Comparison of ENCODE assay signal across 8 cellular contexts in the genomic region with DNA sequence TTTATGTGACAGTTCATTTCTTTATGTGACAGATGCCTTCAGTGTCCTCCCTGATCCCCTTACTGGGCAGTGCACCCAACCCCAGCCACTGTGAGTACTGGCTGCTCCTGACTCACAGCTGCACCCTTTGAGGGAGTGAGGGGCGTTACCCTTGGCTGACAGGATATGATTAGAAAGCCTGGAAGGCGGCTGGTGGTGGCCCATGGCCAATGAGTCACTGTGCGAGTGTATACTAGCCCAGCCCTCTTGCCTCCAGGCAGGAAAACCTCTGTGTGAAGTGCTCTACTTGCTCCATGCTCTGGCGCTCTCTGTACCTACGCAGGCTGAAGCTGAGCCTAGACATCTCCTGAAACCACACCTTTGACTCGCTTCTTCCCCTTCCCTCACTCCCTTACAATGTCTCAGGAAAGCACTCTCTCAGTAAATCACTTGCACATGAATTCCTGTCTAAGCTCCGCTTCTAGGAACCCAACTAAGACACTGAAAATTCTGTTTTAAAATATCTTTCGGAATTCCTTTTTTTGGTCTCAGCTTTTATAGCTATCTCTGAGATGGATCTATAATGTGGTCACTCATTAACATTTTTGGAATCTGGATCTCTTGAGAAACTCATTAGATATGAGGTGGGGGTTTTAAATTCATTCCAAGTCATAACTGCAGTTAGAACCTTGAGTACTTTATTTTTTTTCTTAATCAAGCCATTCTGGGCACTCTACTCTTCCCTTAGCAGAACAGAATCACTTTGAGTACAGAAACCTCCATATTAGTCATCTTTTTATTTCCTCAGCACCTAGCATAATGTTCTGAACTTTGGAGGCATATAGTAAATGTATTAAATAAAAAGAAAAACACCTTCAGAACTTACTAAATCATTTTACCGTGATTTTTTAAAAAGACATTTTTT. TPM values are rescaled to one million over a fixed set of nuclear protein-coding genes. Genes with fewer than 3 reads are reported as not detected.
DNase-seq lines count a peak whose midpoint lies in the region; ATAC-seq and TF ChIP-seq lines count a peak whose summit lies in the region.

No MANE protein-coding gene starts in this region.

- intact Hi-C loops in esophagus squamous epithelium (cut with DNase I) = no loop called here

- peak overlapping the region; percentile 87 for H3K27ac ChIP-seq in GM23248
- no peak overlapping the region for H3K27ac ChIP-seq in esophagus squamous epithelium

- H4K20me1 ChIP-seq in GM23248 (ENCODE audit: insufficient read depth) = no peaks in the 10 kb centered on the region

- peak overlapping the region; percentile 71 for H3K9ac ChIP-seq in GM23248

- H3K9me3 Mint-ChIP-seq in naive thymus-derived CD8-positive, alpha-beta T cell = peaks cover 0 to 8% (median 0%) of the 10 kb centered on the region in 9 donors

- H3K36me3 ChIP-seq in GM23248 (ENCODE audit: low read depth) (no peaks in the 10 kb centered on the region), esophagus squamous epithelium (no peaks in the 10 kb centered on the region)

- DNase-seq in AG10803 (ENCODE audit: low read depth) (peak; percentile 93), GM23248 (peak; percentile 99), SHP77 treated with DMSO at 0.1 percent for 48 hours (lab: John Stamatoyannopoulos, UW) (peak; percentile 8), esophagus squamous epithelium (lab: John Stamatoyannopoulos, UW) (peak; percentile 15), omental fat pad (ENCODE audit: low spot score) (peak; percentile 77), NCI-H2171 (lab: John Stamatoyannopoulos, UW) (no peak)
- no peak for DNase-seq in naive thymus-derived CD8-positive, alpha-beta T cell

- no peaks in the 10 kb centered on the region for H3K36me3 Mint-ChIP-seq in naive thymus-derived CD8-positive, alpha-beta T cell

- no peak overlapping the region for H3K27ac Mint-ChIP-seq in naive thymus-derived CD8-positive, alpha-beta T cell

- H3K4me3 Mint-ChIP-seq in naive thymus-derived CD8-positive, alpha-beta T cell = no peak overlapping the region

- peaks cover 29% of the 10 kb centered on the region for H3F3A ChIP-seq in GM23248 (ENCODE audit: insufficient read depth)

- TF ChIP-seq CTCF in AG10803 (conservative IDR thresholded peaks at IDR 0.05; ENCODE audit: low read length) = no peak
- no peak for TF ChIP-seq CTCF in esophagus squamous epithelium (IDR thresholded peaks at IDR 0.05)
- no peak for TF ChIP-seq CTCF in omental fat pad (IDR thresholded peaks at IDR 0.05)

- H3K27me3 Mint-ChIP-seq in naive thymus-derived CD8-positive, alpha-beta T cell = peaks cover 14 to 51% (median 17%) of the 10 kb centered on the region in 5 donors

- in situ Hi-C loops in GM23248 (cut with MboI) = no loop called here

- H3K9me3 ChIP-seq in GM23248 (ENCODE audit: low read depth) = no peaks in the 10 kb centered on the region
- H3K9me3 ChIP-seq in esophagus squamous epithelium = no peaks in the 10 kb centered on the region

- no peaks in the 10 kb centered on the region for H3K27me3 ChIP-seq in GM23248 (replicated peaks; ENCODE audit: insufficient read depth)
- peaks cover 0 to 20% (median 0%) of the 10 kb centered on the region in 4 donors for H3K27me3 ChIP-seq in esophagus squamous epithelium

- H3K79me2 ChIP-seq in GM23248 (ENCODE audit: insufficient read depth) = no peaks in the 10 kb centered on the region

- peak overlapping the region; percentile 79 for H2AFZ ChIP-seq in GM23248

- peak overlapping the region; percentile 90 for H3K4me2 ChIP-seq in GM23248 (ENCODE audit: unreplicated experiment)

- TF ChIP-seq POLR2A in esophagus squamous epithelium (IDR thresholded peaks at IDR 0.05) = no peak

- no peaks in the 10 kb centered on the region for H3K4me1 Mint-ChIP-seq in naive thymus-derived CD8-positive, alpha-beta T cell

- ATAC-seq in omental fat pad (ENCODE audit: low FRiP score) = peak; percentile 100
- no peak for ATAC-seq in naive thymus-derived CD8-positive, alpha-beta T cell
- ATAC-seq in GM18868 (IDR thresholded peaks at IDR 0.05; ENCODE audit: unreplicated experiment) = no peak

- H3K9me2 ChIP-seq in GM23248 (ENCODE audit: insufficient read depth) = no peaks in the 10 kb centered on the region

- 7 to 9% methylated on average over 9 of the region's 9 CpGs for WGBS in GM23248 (ENCODE audit: low coverage in 1 of 2, low lambda C conversion rate in 2 of 2, missing lambda C conversion rate in 2 of 2), 2 experiments
- 38% methylated on average over 6 to 9 of the region's 9 CpGs for WGBS in esophagus squamous epithelium, 2 donors

- H3K4me1 ChIP-seq in GM23248 (ENCODE audit: insufficient read depth) = peaks cover 18% of the 10 kb centered on the region; the same call in 1 of the 2 replicates
- H3K4me1 ChIP-seq in esophagus squamous epithelium = peaks cover 0 to 21% (median 0%) of the 10 kb centered on the region in 3 donors

- peak overlapping the region; percentile 34 for H3K4me3 ChIP-seq in AG10803 (ENCODE audit: low read length)
- peak overlapping the region; percentile 72 for H3K4me3 ChIP-seq in GM23248
- peak overlapping the region in 1 of 4 donors; percentile 14 for H3K4me3 ChIP-seq in esophagus squamous epithelium

- POLR2A ChIA-PET in naive thymus-derived CD8-positive, alpha-beta T cell (lab: Charles Lee) = no interaction called here

RNA-seq across cellular contexts. Expression of gene STAM2, which starts 25.3 kb away (rescaled TPM):
- total RNA-seq in GM23248 (2014; rRNA removed; shearing (Covaris generic)) = 29.6 and 42.6 TPM in 2 replicates
- polyA plus RNA-seq in GM23248 (2016; fragmentation: Nextera tagmentation; extraction: Ambion mirVana) = 14.7 and 14.9 TPM in 2 replicates
- total RNA-seq in esophagus squamous epithelium (10 to 100 TPM; 18.8 to 37.0 (median 33.9) TPM), omental fat pad (10 to 100 TPM; 23.9 to 47.8 (median 33.4) TPM)
- total RNA-seq in naive thymus-derived CD8-positive, alpha-beta T cell = 10 to 100 TPM; 22.8 to 23.1 TPM
- polyA plus RNA-seq in naive thymus-derived CD8-positive, alpha-beta T cell = 1 to 10 TPM; 2.1 to 5.2 (median 3.9) TPM

Comparison
In these comparisons a context has a peak if more than half of its experiments do, and no peak if none do; other contexts are left out.
1. DNase-seq: peak in AG10803 (single experiment), GM23248 (single experiment), SHP77 treated with DMSO at 0.1 percent for 48 hours (single experiment), esophagus squamous epithelium (single experiment) and omental fat pad (single experiment); none in naive thymus-derived CD8-positive, alpha-beta T cell (0 of 10) and NCI-H2171 (single experiment).